ENCODE assay signal across 8 cellular contexts in the genomic region with DNA sequence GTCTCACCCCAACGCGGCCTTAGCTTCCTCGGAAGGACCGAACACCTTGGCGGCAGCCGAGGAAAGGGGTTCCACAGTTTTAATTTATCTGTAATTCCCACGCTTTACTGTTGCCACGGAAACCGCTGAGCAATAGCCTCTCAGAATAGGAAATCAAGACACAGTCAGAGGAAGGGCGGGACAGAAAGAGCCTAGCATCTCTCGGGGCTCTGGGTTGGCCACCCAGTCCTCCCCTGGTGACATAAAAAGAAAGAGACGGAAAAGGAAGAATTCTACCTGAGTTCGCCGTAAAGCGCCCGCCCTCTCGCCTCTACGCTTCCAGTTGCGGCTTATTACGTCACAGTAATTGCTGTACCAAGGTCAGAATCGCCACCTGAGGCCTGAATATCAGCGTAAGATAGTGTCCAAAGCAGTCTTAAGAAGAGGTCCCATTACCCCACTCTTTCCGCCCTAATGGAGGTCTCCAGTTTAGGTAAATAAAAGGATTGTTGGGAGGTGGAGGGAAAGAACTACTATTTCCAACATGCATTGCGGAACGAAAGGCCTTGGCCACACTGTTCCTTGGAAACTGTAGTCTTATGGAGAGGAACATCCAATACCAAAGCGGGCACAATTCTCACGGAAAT. TPM values are rescaled to one million over a fixed set of nuclear protein-coding genes. Genes with fewer than 3 reads are reported as not detected.
A peak's percentile ranks its signal among the peaks of the same experiment; 100 is the strongest.
DNase-seq lines count a peak whose midpoint lies in the region; ATAC-seq, FAIRE-seq and TF ChIP-seq lines count a peak whose summit lies in the region.

No MANE protein-coding gene starts in this region.

- peak overlapping the region; percentile 89 to 94 for H3K27ac ChIP-seq in kidney (ENCODE audit: low read depth in 2 of 2, low read length in 2 of 2)

- H3K4me3 Mint-ChIP-seq in chondrocyte (ENCODE audit: unreplicated experiment) = no peak overlapping the region

- H3K4me3 ChIP-seq in kidney (ENCODE audit: low read length in 2 of 2) = peak overlapping the region; percentile 74 to 88

- H3K9me3 Mint-ChIP-seq in chondrocyte (ENCODE audit: low read depth) = peaks cover 2% of the 10 kb centered on the region

- no peak for TF ChIP-seq CTCF in AG09319 (IDR thresholded peaks at IDR 0.05; ENCODE audit: low read depth, low read length)
- TF ChIP-seq CTCF in chondrocyte (IDR thresholded peaks at IDR 0.05) = no peak
- TF ChIP-seq CTCF in kidney (IDR thresholded peaks at IDR 0.05; ENCODE audit: borderline replicate concordance, extremely low read depth, insufficient read depth) = no peak

- H3K4me1 ChIP-seq in kidney (ENCODE audit: control insufficient read depth in 1 of 2, insufficient read depth in 1 of 2, low read depth in 1 of 2, low read length in 2 of 2) = peaks cover 9 to 21% of the 10 kb centered on the region in 2 donors

- H3K36me3 ChIP-seq in kidney (ENCODE audit: control insufficient read depth in 1 of 2, insufficient read depth in 2 of 2, low read length in 2 of 2) = no peaks in the 10 kb centered on the region

- H3K4me1 Mint-ChIP-seq in chondrocyte (ENCODE audit: low read depth) = peaks cover 10% of the 10 kb centered on the region

- intact Hi-C loops in kidney (cut with DNase I) = no loop called here

- no peaks in the 10 kb centered on the region for H3K9me3 ChIP-seq in kidney (ENCODE audit: control insufficient read depth in 1 of 2, low read length in 2 of 2)

- peak; percentile 61 for FAIRE-seq in kidney (lab: Jason Lieb, UNC)

- no peaks in the 10 kb centered on the region for H3K27me3 Mint-ChIP-seq in chondrocyte (ENCODE audit: low read depth)

- peak overlapping the region; percentile 64 to 96 for H3K9ac ChIP-seq in kidney (ENCODE audit: low read length in 2 of 2)

- ATAC-seq in GM19043 (IDR thresholded peaks at IDR 0.05; ENCODE audit: low read depth, unreplicated experiment) (peak; percentile 80), HG03378 (IDR thresholded peaks at IDR 0.05; ENCODE audit: unreplicated experiment) (peak; percentile 66)

- peak; percentile 88 for DNase-seq in AG09319 (ENCODE audit: extremely low read depth, low read depth)
- DNase-seq in NCI-H446 treated with DMSO at 0.1 percent for 48 hours (lab: John Stamatoyannopoulos, UW) = peak; percentile 93
- DNase-seq in activated CD4-positive, CD25-positive, alpha-beta regulatory T cell treated with anti-CD3 and anti-CD28 coated beads, Interleukin-2, amount 50 U/mL, for 72 hours = peak; percentile 77
- peak; percentile 91 for DNase-seq in chondrocyte (ENCODE audit: low spot score)
- DNase-seq in kidney = peak; percentile 95
- DNase-seq in stimulated activated CD4-positive, alpha-beta T cell treated with anti-CD3 and anti-CD28 coated beads, Interleukin-15, amount 100 ng/mL, for 24 hours = peak; percentile 91

- no peak overlapping the region for H3K27ac Mint-ChIP-seq in chondrocyte (ENCODE audit: unreplicated experiment)

- H3K36me3 Mint-ChIP-seq in chondrocyte (ENCODE audit: low read depth) = peaks cover 7% of the 10 kb centered on the region

RNA-seq across cellular contexts. Expression of gene NBR1, which starts 0.8 kb away (rescaled TPM):
- total RNA-seq in chondrocyte (62.7 to 70.9 TPM (median 63.3 TPM) in 3 replicates), kidney (88.9 TPM)
- polyA plus RNA-seq in kidney (ENCODE audit: insufficient read depth, low read depth, low replicate concordance) = 50.4 TPM

RNA-seq across cellular contexts. Expression of gene TMEM106A, which starts 41.4 kb away (rescaled TPM):
- total RNA-seq in chondrocyte = 12.0 to 18.3 TPM (median 16.4 TPM) in 3 replicates
- total RNA-seq in kidney = 18.1 TPM
- 15.7 TPM for polyA plus RNA-seq in kidney (ENCODE audit: insufficient read depth, low read depth, low replicate concordance)

RNA-seq across cellular contexts. Expression of gene BRCA1, which starts 45.1 kb away (rescaled TPM):
- total RNA-seq in chondrocyte (4.3 to 13.5 TPM (median 4.8 TPM) in 3 replicates), kidney (5.1 TPM)
- polyA plus RNA-seq in kidney (ENCODE audit: insufficient read depth, low read depth, low replicate concordance) = 1.4 TPM

RNA-seq across cellular contexts. Expression of gene CCDC200, which starts 58.2 kb away (rescaled TPM):
- total RNA-seq in chondrocyte = not detected in 3 replicates
- total RNA-seq in kidney = not detected
- not detected for polyA plus RNA-seq in kidney (ENCODE audit: insufficient read depth, low read depth, low replicate concordance)

Comparison
In these comparisons a context has a peak if more than half of its experiments do, and no peak if none do; other contexts are left out.
1. Peak in every context shown above with its lines: DNase-seq, ATAC-seq, H3K4me3 ChIP-seq and H3K27ac ChIP-seq.